ENCODE assay signal across 14 cellular contexts in the genomic region with DNA sequence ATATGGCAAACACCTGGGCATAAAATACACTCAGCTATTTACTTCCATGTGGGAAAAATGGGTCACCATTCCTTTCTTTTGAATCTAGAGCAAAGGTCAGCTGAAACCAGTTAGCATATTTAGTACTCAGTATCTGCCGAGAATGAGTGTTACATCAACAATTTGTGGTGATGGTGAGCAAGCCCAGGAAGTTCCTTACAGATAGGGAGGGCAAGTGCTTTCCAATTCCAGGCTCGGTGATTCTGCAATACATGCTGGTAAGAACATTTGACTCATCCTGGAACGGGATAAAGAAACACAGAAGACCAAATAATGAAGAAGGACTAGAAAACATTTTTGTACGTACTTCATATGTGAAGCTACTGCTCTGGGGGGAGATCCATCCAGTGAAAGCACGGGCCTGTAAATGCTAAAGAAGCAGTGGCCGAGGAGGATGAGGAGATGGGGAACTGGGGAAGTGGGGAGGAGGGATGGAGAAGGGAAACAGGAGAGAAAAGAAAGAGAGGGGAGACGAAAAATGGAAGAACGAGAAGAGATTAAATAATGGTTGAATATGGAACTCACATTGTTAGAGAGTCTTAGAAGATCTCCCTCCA.
DNase-seq lines count a peak whose midpoint lies in the region; ATAC-seq, FAIRE-seq and TF ChIP-seq lines count a peak whose summit lies in the region.
"Had no signal": no experiment of that assay in that cellular context is flagged by ENCODE, and none has a peak within 500 bp of the region (broad histone marks: within the 10 kb centered on the region; RNA-seq: fewer than 3 reads in every experiment).

No MANE protein-coding gene starts in this region.

- no peak for FAIRE-seq in pancreas (lab: Jason Lieb, UNC)

- peak; percentile 97 for DNase-seq in EL
- DNase-seq in SK-N-MC (ENCODE audit: low read depth, low spot score) = no peak
- DNase-seq in fibroblast of peridontal ligament (ENCODE audit: extremely low read depth) = peak; percentile 99
- no peak for DNase-seq in pancreas
- no peak for DNase-seq in T-helper 1 cell
- no peak for DNase-seq in ovary
- DNase-seq: DMS79; H7; NCI-H2107; RPMI8226; stimulated activated CD4-positive, alpha-beta T cell treated with anti-CD3 and anti-CD28 coated beads, Interleukin-4, amount 100 ng/mL, for 24 hours had no signal

- H3K4me1 ChIP-seq in pancreas = no peaks in the 10 kb centered on the region
- H3K4me1 ChIP-seq in ovary (ENCODE audit: insufficient read depth) = no peaks in the 10 kb centered on the region

- H3K9me3 ChIP-seq in SK-N-MC (ENCODE audit: low read depth, low read length) (no peaks in the 10 kb centered on the region), pancreas (no peaks in the 10 kb centered on the region), ovary (no peaks in the 10 kb centered on the region)

- ATAC-seq in pancreas (peak in 3 of 4 donors; percentile 55 to 70 (median 57)), GM21447 (IDR thresholded peaks at IDR 0.05; ENCODE audit: unreplicated experiment) (no peak), GM21360 (IDR thresholded peaks at IDR 0.05; ENCODE audit: unreplicated experiment) (no peak)
- ATAC-seq: natural killer cell treated with Interleukin-12 subunit alpha and Interleukin-12 subunit beta and Interleukin-15 and Interleukin-18, amount 100 ng/mL, for 72 hours had no signal

- H3K27ac ChIP-seq in SK-N-MC (peak overlapping the region; percentile 85), pancreas (no peak overlapping the region), ovary (no peak overlapping the region)

- TF ChIP-seq CTCF in pancreas (IDR thresholded peaks at IDR 0.05) (no peak), ovary (IDR thresholded peaks at IDR 0.05) (no peak)

- H3K36me3 ChIP-seq in SK-N-MC (ENCODE audit: insufficient read depth, low read length) (no peaks in the 10 kb centered on the region), pancreas (no peaks in the 10 kb centered on the region), ovary (no peaks in the 10 kb centered on the region)

- 70 to 74% methylated on average over 8 of the region's 8 CpGs for WGBS in pancreas, 2 donors
- WGBS in ovary, 3 donors = 49 to 60% (median 59%) methylated on average over 8 of the region's 8 CpGs

- no peaks in the 10 kb centered on the region for H3K27me3 ChIP-seq in pancreas
- no peaks in the 10 kb centered on the region for H3K27me3 ChIP-seq in ovary

- intact Hi-C loops in pancreas (cut with DNase I) = no loop called here
- intact Hi-C loops in ovary (cut with DNase I) = no loop called here

- H3K4me3 ChIP-seq in SK-N-MC = peak overlapping the region; percentile 52; the same call in 1 of the 2 replicates
- H3K4me3 ChIP-seq in pancreas = no peak overlapping the region
- no peak overlapping the region for H3K4me3 ChIP-seq in ovary

- TF ChIP-seq EP300 in ovary (IDR thresholded peaks at IDR 0.05) = no peak

- no peak overlapping the region for H3K9ac ChIP-seq in SK-N-MC (ENCODE audit: insufficient read length)

- no peak for TF ChIP-seq POLR2A in ovary (IDR thresholded peaks at IDR 0.05)

Comparison
In these comparisons a context has a peak if more than half of its experiments do, and no peak if none do; other contexts are left out.
1. DNase-seq: peak in EL (single experiment) and fibroblast of peridontal ligament (single experiment); none in SK-N-MC (single experiment), pancreas (0 of 6), T-helper 1 cell (0 of 5) and ovary (0 of 5).
2. ATAC-seq: peak in pancreas (3 of 4); none in GM21447 (single experiment) and GM21360 (single experiment).